3 cellular contexts compared by ENCODE assay signal in the genomic region with DNA sequence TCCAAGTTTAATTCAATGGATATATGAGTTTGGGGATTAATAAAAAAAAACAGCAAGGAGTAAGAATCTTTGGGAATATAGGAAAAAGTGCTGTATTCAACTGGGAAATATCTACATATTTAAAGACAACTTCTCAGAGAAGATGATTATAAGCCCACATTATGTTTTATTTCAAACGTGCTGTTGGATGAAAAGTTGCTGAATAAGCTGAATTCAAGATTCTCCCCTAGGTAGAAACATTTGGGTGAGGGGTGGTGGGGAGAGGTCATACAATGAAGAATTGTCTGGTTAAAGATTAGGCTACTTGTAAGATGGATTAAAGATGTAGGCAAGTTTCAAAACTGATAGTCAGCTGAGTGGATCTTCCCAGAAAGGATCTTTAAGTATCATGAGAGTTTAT.
A peak's percentile ranks its signal among the peaks of the same experiment; 100 is the strongest.
TF ChIP-seq lines count a peak whose summit lies in the region.

No MANE protein-coding gene starts in this region.

TF ChIP-seq in HepG2, 621 proteins besides CTCF, POLR2A, EP300 and RAD21:
- TF ChIP-seq SMYD3 (CRISPR knock-in tag; IDR thresholded peaks at IDR 0.05) (no peak), MAFK (conservative IDR thresholded peaks at IDR 0.05 in 1 of 2, IDR thresholded peaks at IDR 0.05 in 1 of 2; ENCODE audit: low read length in 2 of 2) (peak; percentile 73 to 80), MAFF (IDR thresholded peaks at IDR 0.05; ENCODE audit: low read depth, low read length) (peak; percentile 67)

TF ChIP-seq in IMR-90, 13 proteins besides CTCF, POLR2A, EP300 and RAD21:
- no peak for TF ChIP-seq MAZ (IDR thresholded peaks at IDR 0.05; ENCODE audit: borderline replicate concordance, low read depth, low read length)
- TF ChIP-seq, protein P1, sequence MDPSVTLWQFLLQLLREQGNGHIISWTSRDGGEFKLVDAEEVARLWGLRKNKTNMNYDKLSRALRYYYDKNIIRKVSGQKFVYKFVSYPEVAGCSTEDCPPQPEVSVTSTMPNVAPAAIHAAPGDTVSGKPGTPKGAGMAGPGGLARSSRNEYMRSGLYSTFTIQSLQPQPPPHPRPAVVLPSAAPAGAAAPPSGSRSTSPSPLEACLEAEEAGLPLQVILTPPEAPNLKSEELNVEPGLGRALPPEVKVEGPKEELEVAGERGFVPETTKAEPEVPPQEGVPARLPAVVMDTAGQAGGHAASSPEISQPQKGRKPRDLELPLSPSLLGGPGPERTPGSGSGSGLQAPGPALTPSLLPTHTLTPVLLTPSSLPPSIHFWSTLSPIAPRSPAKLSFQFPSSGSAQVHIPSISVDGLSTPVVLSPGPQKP (IDR thresholded peaks at IDR 0.05; ENCODE audit: borderline replicate concordance, low read depth, low read length) = no peak
- peak; percentile 71 for TF ChIP-seq MAFK (IDR thresholded peaks at IDR 0.05; ENCODE audit: low read depth, low read length)
- TF ChIP-seq MXI1 (IDR thresholded peaks at IDR 0.05; ENCODE audit: borderline replicate concordance, low read depth, low read length) = no peak
TF ChIP-seq in IMR-90: peak in this region for 1.

TF ChIP-seq in K562, 482 proteins besides CTCF, POLR2A, EP300 and RAD21:
- no peak for TF ChIP-seq ZNF436 (CRISPR knock-in tag; IDR thresholded peaks at IDR 0.05)
- no peak for TF ChIP-seq ZC3H11A (IDR thresholded peaks at IDR 0.05; ENCODE audit: low read depth, low read length)
- TF ChIP-seq ZNF217 (CRISPR knock-in tag; IDR thresholded peaks at IDR 0.05) = no peak
- no peak for TF ChIP-seq SMARCC2 (IDR thresholded peaks at IDR 0.05; ENCODE audit: low read depth)
- TF ChIP-seq PHTF2 (CRISPR knock-in tag; IDR thresholded peaks at IDR 0.05) = no peak
- TF ChIP-seq HIVEP1 (CRISPR knock-in tag; IDR thresholded peaks at IDR 0.05) = no peak
- no peak for TF ChIP-seq RBM15 (IDR thresholded peaks at IDR 0.05; ENCODE audit: insufficient read depth, low read length)
- no peak for TF ChIP-seq HOXB6 (CRISPR knock-in tag; IDR thresholded peaks at IDR 0.05; ENCODE audit: borderline replicate concordance)
- no peak for TF ChIP-seq ZNF584 (CRISPR knock-in tag; IDR thresholded peaks at IDR 0.05; ENCODE audit: low read depth)
- TF ChIP-seq ZNF316 (IDR thresholded peaks at IDR 0.05) = peak; percentile 75
- no peak for TF ChIP-seq CEBPB (tag; IDR thresholded peaks at IDR 0.05)
- TF ChIP-seq, protein P2, sequence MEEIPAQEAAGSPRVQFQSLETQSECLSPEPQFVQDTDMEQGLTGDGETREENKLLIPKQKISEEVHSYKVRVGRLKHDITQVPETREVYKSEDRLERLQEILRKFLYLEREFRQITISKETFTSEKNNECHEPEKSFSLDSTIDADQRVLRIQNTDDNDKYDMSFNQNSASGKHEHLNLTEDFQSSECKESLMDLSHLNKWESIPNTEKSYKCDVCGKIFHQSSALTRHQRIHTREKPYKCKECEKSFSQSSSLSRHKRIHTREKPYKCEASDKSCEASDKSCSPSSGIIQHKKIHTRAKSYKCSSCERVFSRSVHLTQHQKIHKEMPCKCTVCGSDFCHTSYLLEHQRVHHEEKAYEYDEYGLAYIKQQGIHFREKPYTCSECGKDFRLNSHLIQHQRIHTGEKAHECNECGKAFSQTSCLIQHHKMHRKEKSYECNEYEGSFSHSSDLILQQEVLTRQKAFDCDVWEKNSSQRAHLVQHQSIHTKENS (CRISPR knock-in tag; IDR thresholded peaks at IDR 0.05) = no peak
- TF ChIP-seq, protein P3, sequence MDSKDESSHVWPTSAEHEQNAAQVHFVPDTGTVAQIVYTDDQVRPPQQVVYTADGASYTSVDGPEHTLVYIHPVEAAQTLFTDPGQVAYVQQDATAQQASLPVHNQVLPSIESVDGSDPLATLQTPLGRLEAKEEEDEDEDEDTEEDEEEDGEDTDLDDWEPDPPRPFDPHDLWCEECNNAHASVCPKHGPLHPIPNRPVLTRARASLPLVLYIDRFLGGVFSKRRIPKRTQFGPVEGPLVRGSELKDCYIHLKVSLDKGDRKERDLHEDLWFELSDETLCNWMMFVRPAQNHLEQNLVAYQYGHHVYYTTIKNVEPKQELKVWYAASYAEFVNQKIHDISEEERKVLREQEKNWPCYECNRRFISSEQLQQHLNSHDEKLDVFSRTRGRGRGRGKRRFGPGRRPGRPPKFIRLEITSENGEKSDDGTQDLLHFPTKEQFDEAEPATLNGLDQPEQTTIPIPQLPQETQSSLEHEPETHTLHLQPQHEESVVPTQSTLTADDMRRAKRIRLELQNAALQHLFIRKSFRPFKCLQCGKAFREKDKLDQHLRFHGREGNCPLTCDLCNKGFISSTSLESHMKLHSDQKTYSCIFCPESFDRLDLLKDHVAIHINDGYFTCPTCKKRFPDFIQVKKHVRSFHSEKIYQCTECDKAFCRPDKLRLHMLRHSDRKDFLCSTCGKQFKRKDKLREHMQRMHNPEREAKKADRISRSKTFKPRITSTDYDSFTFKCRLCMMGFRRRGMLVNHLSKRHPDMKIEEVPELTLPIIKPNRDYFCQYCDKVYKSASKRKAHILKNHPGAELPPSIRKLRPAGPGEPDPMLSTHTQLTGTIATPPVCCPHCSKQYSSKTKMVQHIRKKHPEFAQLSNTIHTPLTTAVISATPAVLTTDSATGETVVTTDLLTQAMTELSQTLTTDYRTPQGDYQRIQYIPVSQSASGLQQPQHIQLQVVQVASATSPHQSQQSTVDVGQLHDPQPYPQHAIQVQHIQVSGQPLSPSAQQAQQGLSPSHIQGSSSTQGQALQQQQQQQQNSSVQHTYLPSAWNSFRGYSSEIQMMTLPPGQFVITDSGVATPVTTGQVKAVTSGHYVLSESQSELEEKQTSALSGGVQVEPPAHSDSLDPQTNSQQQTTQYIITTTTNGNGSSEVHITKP (IDR thresholded peaks at IDR 0.05; ENCODE audit: partially characterized antibody) = no peak
- TF ChIP-seq, protein P4, sequence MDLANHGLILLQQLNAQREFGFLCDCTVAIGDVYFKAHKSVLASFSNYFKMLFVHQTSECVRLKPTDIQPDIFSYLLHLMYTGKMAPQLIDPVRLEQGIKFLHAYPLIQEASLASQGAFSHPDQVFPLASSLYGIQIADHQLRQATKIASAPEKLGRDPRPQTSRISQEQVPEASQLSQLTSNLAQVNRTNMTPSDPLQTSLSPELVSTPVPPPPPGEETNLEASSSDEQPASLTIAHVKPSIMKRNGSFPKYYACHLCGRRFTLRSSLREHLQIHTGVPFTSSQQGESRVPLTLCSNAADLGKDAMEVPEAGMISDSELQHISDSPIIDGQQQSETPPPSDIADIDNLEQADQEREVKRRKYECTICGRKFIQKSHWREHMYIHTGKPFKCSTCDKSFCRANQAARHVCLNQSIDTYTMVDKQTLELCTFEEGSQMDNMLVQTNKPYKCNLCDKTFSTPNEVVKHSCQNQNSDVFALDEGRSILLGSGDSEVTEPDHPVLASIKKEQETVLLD (IDR thresholded peaks at IDR 0.05) = no peak
- no peak for TF ChIP-seq HDAC2 (IDR thresholded peaks at IDR 0.05)
- peak; percentile 68 for TF ChIP-seq MAFF (IDR thresholded peaks at IDR 0.05; ENCODE audit: low read length)
- peak; percentile 66 for TF ChIP-seq MAFG (tag; conservative IDR thresholded peaks at IDR 0.05)
- TF ChIP-seq SNIP1 (IDR thresholded peaks at IDR 0.05; ENCODE audit: low read depth) = no peak
- TF ChIP-seq, protein P5, sequence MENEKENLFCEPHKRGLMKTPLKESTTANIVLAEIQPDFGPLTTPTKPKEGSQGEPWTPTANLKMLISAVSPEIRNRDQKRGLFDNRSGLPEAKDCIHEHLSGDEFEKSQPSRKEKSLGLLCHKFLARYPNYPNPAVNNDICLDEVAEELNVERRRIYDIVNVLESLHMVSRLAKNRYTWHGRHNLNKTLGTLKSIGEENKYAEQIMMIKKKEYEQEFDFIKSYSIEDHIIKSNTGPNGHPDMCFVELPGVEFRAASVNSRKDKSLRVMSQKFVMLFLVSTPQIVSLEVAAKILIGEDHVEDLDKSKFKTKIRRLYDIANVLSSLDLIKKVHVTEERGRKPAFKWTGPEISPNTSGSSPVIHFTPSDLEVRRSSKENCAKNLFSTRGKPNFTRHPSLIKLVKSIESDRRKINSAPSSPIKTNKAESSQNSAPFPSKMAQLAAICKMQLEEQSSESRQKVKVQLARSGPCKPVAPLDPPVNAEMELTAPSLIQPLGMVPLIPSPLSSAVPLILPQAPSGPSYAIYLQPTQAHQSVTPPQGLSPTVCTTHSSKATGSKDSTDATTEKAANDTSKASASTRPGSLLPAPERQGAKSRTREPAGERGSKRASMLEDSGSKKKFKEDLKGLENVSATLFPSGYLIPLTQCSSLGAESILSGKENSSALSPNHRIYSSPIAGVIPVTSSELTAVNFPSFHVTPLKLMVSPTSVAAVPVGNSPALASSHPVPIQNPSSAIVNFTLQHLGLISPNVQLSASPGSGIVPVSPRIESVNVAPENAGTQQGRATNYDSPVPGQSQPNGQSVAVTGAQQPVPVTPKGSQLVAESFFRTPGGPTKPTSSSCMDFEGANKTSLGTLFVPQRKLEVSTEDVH (IDR thresholded peaks at IDR 0.05; ENCODE audit: low read depth, partially characterized antibody) = no peak
- no peak for TF ChIP-seq RAD51 (IDR thresholded peaks at IDR 0.05; ENCODE audit: borderline replicate concordance, low read depth)
- no peak for TF ChIP-seq ZNF384 (IDR thresholded peaks at IDR 0.05; ENCODE audit: low read depth, low read length)
- TF ChIP-seq ZC3H8 (IDR thresholded peaks at IDR 0.05) = no peak
- TF ChIP-seq ZNF778 (CRISPR knock-in tag; IDR thresholded peaks at IDR 0.05) = no peak
- TF ChIP-seq ZBTB1 (CRISPR knock-in tag; IDR thresholded peaks at IDR 0.05; ENCODE audit: borderline replicate concordance, low read depth) = no peak
- no peak for TF ChIP-seq NCOA4 (IDR thresholded peaks at IDR 0.05; ENCODE audit: partially characterized antibody)
- TF ChIP-seq BACH1 (tag; IDR thresholded peaks at IDR 0.05) = no peak
- TF ChIP-seq XRCC5 (IDR thresholded peaks at IDR 0.05; ENCODE audit: low read depth, low read length) = no peak
- TF ChIP-seq MCM2 (IDR thresholded peaks at IDR 0.05; ENCODE audit: low read depth) = no peak
- TF ChIP-seq DMBX1 (CRISPR knock-in tag; IDR thresholded peaks at IDR 0.05; ENCODE audit: borderline replicate concordance) = no peak
- TF ChIP-seq NCOA1 (IDR thresholded peaks at IDR 0.05; ENCODE audit: low read depth) = no peak
- TF ChIP-seq C11orf30 (IDR thresholded peaks at IDR 0.05; ENCODE audit: low read depth) = peak; percentile 69; the same call in 1 of the 2 replicates
- TF ChIP-seq, protein P6, sequence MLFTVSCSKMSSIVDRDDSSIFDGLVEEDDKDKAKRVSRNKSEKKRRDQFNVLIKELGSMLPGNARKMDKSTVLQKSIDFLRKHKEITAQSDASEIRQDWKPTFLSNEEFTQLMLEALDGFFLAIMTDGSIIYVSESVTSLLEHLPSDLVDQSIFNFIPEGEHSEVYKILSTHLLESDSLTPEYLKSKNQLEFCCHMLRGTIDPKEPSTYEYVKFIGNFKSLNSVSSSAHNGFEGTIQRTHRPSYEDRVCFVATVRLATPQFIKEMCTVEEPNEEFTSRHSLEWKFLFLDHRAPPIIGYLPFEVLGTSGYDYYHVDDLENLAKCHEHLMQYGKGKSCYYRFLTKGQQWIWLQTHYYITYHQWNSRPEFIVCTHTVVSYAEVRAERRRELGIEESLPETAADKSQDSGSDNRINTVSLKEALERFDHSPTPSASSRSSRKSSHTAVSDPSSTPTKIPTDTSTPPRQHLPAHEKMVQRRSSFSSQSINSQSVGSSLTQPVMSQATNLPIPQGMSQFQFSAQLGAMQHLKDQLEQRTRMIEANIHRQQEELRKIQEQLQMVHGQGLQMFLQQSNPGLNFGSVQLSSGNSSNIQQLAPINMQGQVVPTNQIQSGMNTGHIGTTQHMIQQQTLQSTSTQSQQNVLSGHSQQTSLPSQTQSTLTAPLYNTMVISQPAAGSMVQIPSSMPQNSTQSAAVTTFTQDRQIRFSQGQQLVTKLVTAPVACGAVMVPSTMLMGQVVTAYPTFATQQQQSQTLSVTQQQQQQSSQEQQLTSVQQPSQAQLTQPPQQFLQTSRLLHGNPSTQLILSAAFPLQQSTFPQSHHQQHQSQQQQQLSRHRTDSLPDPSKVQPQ (CRISPR knock-in tag; IDR thresholded peaks at IDR 0.05; ENCODE audit: borderline replicate concordance) = no peak
- TF ChIP-seq, protein P7, sequence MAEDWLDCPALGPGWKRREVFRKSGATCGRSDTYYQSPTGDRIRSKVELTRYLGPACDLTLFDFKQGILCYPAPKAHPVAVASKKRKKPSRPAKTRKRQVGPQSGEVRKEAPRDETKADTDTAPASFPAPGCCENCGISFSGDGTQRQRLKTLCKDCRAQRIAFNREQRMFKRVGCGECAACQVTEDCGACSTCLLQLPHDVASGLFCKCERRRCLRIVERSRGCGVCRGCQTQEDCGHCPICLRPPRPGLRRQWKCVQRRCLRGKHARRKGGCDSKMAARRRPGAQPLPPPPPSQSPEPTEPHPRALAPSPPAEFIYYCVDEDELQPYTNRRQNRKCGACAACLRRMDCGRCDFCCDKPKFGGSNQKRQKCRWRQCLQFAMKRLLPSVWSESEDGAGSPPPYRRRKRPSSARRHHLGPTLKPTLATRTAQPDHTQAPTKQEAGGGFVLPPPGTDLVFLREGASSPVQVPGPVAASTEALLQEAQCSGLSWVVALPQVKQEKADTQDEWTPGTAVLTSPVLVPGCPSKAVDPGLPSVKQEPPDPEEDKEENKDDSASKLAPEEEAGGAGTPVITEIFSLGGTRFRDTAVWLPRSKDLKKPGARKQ (CRISPR knock-in tag; IDR thresholded peaks at IDR 0.05) = no peak
- TF ChIP-seq ZFX (CRISPR knock-in tag; IDR thresholded peaks at IDR 0.05) = no peak
- no peak for TF ChIP-seq ETV5 (CRISPR knock-in tag; IDR thresholded peaks at IDR 0.05; ENCODE audit: low read depth)
- TF ChIP-seq, protein P8, sequence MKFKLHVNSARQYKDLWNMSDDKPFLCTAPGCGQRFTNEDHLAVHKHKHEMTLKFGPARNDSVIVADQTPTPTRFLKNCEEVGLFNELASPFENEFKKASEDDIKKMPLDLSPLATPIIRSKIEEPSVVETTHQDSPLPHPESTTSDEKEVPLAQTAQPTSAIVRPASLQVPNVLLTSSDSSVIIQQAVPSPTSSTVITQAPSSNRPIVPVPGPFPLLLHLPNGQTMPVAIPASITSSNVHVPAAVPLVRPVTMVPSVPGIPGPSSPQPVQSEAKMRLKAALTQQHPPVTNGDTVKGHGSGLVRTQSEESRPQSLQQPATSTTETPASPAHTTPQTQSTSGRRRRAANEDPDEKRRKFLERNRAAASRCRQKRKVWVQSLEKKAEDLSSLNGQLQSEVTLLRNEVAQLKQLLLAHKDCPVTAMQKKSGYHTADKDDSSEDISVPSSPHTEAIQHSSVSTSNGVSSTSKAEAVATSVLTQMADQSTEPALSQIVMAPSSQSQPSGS (CRISPR knock-in tag; IDR thresholded peaks at IDR 0.05) = no peak
- no peak for TF ChIP-seq RBM17 (IDR thresholded peaks at IDR 0.05; ENCODE audit: borderline replicate concordance, low read depth, low read length)
- peak; percentile 42; the same call in 1 of the 2 replicates for TF ChIP-seq MAFK (IDR thresholded peaks at IDR 0.05; ENCODE audit: low read length)
- TF ChIP-seq, protein P9, sequence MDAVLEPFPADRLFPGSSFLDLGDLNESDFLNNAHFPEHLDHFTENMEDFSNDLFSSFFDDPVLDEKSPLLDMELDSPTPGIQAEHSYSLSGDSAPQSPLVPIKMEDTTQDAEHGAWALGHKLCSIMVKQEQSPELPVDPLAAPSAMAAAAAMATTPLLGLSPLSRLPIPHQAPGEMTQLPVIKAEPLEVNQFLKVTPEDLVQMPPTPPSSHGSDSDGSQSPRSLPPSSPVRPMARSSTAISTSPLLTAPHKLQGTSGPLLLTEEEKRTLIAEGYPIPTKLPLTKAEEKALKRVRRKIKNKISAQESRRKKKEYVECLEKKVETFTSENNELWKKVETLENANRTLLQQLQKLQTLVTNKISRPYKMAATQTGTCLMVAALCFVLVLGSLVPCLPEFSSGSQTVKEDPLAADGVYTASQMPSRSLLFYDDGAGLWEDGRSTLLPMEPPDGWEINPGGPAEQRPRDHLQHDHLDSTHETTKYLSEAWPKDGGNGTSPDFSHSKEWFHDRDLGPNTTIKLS (IDR thresholded peaks at IDR 0.05; ENCODE audit: borderline replicate concordance, low read depth) = no peak
- no peak for TF ChIP-seq GTF2F1 (IDR thresholded peaks at IDR 0.05; ENCODE audit: low read depth, low read length)
TF ChIP-seq in K562: peak in this region for 5.
